1 cellular context compared by ENCODE assay signal in the genomic region with DNA sequence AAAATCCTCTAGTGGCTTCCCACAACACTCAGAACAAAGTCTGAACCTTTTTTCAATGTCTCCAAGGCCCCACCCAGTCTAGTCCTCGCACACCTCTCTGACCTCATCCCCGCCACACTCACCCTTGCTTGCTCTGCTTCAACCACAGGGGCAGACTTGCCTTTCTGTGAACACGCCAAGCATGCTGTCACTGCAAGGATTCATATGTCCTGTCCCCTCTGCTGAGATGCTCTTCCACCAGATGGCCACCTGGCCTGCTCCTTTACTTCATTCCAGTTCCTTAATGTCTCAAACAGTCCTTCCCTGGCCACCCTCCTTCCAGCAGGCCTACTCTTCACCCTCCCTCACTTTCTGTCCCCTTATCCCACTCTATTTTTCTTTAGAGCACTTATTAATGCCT.
TF ChIP-seq lines count a peak whose summit lies in the region.

No MANE protein-coding gene starts in this region.

TF ChIP-seq in GM12878, 131 proteins besides CTCF, POLR2A, EP300 and RAD21 (continued from another document):
- no peak for TF ChIP-seq ESRRA (IDR thresholded peaks at IDR 0.05; ENCODE audit: low read length)
- TF ChIP-seq, protein P1, sequence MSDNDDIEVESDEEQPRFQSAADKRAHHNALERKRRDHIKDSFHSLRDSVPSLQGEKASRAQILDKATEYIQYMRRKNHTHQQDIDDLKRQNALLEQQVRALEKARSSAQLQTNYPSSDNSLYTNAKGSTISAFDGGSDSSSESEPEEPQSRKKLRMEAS (IDR thresholded peaks at IDR 0.05; ENCODE audit: low read depth, low read length): no peak
- TF ChIP-seq, protein P2, sequence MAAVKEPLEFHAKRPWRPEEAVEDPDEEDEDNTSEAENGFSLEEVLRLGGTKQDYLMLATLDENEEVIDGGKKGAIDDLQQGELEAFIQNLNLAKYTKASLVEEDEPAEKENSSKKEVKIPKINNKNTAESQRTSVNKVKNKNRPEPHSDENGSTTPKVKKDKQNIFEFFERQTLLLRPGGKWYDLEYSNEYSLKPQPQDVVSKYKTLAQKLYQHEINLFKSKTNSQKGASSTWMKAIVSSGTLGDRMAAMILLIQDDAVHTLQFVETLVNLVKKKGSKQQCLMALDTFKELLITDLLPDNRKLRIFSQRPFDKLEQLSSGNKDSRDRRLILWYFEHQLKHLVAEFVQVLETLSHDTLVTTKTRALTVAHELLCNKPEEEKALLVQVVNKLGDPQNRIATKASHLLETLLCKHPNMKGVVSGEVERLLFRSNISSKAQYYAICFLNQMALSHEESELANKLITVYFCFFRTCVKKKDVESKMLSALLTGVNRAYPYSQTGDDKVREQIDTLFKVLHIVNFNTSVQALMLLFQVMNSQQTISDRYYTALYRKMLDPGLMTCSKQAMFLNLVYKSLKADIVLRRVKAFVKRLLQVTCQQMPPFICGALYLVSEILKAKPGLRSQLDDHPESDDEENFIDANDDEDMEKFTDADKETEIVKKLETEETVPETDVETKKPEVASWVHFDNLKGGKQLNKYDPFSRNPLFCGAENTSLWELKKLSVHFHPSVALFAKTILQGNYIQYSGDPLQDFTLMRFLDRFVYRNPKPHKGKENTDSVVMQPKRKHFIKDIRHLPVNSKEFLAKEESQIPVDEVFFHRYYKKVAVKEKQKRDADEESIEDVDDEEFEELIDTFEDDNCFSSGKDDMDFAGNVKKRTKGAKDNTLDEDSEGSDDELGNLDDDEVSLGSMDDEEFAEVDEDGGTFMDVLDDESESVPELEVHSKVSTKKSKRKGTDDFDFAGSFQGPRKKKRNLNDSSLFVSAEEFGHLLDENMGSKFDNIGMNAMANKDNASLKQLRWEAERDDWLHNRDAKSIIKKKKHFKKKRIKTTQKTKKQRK (IDR thresholded peaks at IDR 0.05; ENCODE audit: low read depth, low read length): no peak
- TF ChIP-seq BMI1 (IDR thresholded peaks at IDR 0.05; ENCODE audit: borderline replicate concordance): no peak
- TF ChIP-seq POLR2AphosphoS5 (IDR thresholded peaks at IDR 0.05; ENCODE audit: low read length): no peak
- no peak for TF ChIP-seq SMC3 (IDR thresholded peaks at IDR 0.05; ENCODE audit: borderline replicate concordance, low read length)
- no peak for TF ChIP-seq YY1 (IDR thresholded peaks at IDR 0.05; ENCODE audit: low read depth, low read length)
- no peak for TF ChIP-seq HDGF (IDR thresholded peaks at IDR 0.05)
- no peak for TF ChIP-seq ETV6 (conservative IDR thresholded peaks at IDR 0.05 in 1 of 2, IDR thresholded peaks at IDR 0.05 in 1 of 2; ENCODE audit: borderline replicate concordance in 1 of 2, low read depth in 1 of 2)
- TF ChIP-seq IRF5 (IDR thresholded peaks at IDR 0.05; ENCODE audit: borderline replicate concordance): no peak
- TF ChIP-seq PKNOX1 (IDR thresholded peaks at IDR 0.05): no peak
